ENCODE assay signal across 11 cellular contexts in genomic region chr1:8421721-8422120, GRCh38.
A peak's percentile ranks its signal among the peaks of the same experiment; 100 is the strongest.
DNase-seq lines count a peak whose midpoint lies in the region; ATAC-seq and TF ChIP-seq lines count a peak whose summit lies in the region.
"Had no signal": no experiment of that assay in that cellular context is flagged by ENCODE, and none has a peak within 500 bp of the region (broad histone marks: within the 10 kb centered on the region; RNA-seq: fewer than 3 reads in every experiment).

No MANE protein-coding gene starts in this region.

- peaks cover 78% of the 10 kb centered on the region for H3K79me2 ChIP-seq in hepatocyte
- H3K79me2 ChIP-seq in smooth muscle cell (ENCODE audit: low read depth), result peaks cover 67% of the 10 kb centered on the region

- H2AFZ ChIP-seq in hepatocyte (no peak overlapping the region), smooth muscle cell (ENCODE audit: low read depth) (no peak overlapping the region)

- H3K9me2 ChIP-seq in hepatocyte (replicated peaks; ENCODE audit: insufficient read depth), result no peaks in the 10 kb centered on the region

- H3K4me2 ChIP-seq in hepatocyte, result peak overlapping the region; percentile 77
- H3K4me2 ChIP-seq in smooth muscle cell, result peak overlapping the region; percentile 97

- no peaks in the 10 kb centered on the region for H3K27me3 ChIP-seq in adipocyte (replicated peaks; ENCODE audit: control insufficient read depth, insufficient read depth, low read length)
- H3K27me3 ChIP-seq in hepatocyte, result no peaks in the 10 kb centered on the region
- no peaks in the 10 kb centered on the region for H3K27me3 ChIP-seq in smooth muscle cell (ENCODE audit: low read depth)
- no peaks in the 10 kb centered on the region for H3K27me3 ChIP-seq in H7 (ENCODE audit: control insufficient read depth, insufficient read depth, low read length)

- DNase-seq in EH (ENCODE audit: low read depth) (peak; percentile 59), adipocyte (ENCODE audit: low read depth) (peak; percentile 41), hepatocyte (ENCODE audit: low spot score) (no peak), smooth muscle cell (lab: John Stamatoyannopoulos, UW; ENCODE audit: unreplicated experiment) (no peak), H7 (no peak), HCEC 1CT (no peak)
- DNase-seq: activated naive CD4-positive, alpha-beta T cell treated with anti-CD3 and anti-CD28 coated beads, Interleukin-2, amount 50 U/mL, for 16 hours; nephron progenitor cell; NK-92 treated with Interleukin-12 subunit alpha and Interleukin-12 subunit beta, amount 100 ng/mL, for 24 hours had no signal

- WGBS in hepatocyte (ENCODE audit: low lambda C conversion rate, missing lambda C conversion rate), result 46% methylated on average over 6 of the region's 6 CpGs
- 57% methylated on average over 6 of the region's 6 CpGs for WGBS in smooth muscle cell (ENCODE audit: low lambda C conversion rate)

- no peak for ATAC-seq in GM18909 (IDR thresholded peaks at IDR 0.05; ENCODE audit: poor library complexity, unreplicated experiment)
- ATAC-seq in HG03025 (IDR thresholded peaks at IDR 0.05; ENCODE audit: low FRiP score, unreplicated experiment), result no peak

- H3K9me3 ChIP-seq in adipocyte (ENCODE audit: control insufficient read depth, low read length) (no peaks in the 10 kb centered on the region), hepatocyte (ENCODE audit: low read depth) (no peaks in the 10 kb centered on the region), smooth muscle cell (replicated peaks; ENCODE audit: low read depth) (no peaks in the 10 kb centered on the region)

- peak overlapping the region; percentile 100 for H3K9ac ChIP-seq in adipocyte (ENCODE audit: low read length)
- H3K9ac ChIP-seq in smooth muscle cell (ENCODE audit: low read depth), result peak overlapping the region; percentile 90

- peaks cover 46% of the 10 kb centered on the region for H3K4me1 ChIP-seq in adipocyte (ENCODE audit: control insufficient read depth, insufficient read depth, low read length)
- peaks cover 40% of the 10 kb centered on the region for H3K4me1 ChIP-seq in hepatocyte (ENCODE audit: insufficient read depth)
- H3K4me1 ChIP-seq in smooth muscle cell (ENCODE audit: low read depth), result peaks cover 60% of the 10 kb centered on the region

- TF ChIP-seq CTCF in hepatocyte (IDR thresholded peaks at IDR 0.05; ENCODE audit: poor library complexity), result no peak
- TF ChIP-seq CTCF in smooth muscle cell (IDR thresholded peaks at IDR 0.05; ENCODE audit: borderline replicate concordance, insufficient read depth, poor library complexity, severe bottlenecking), result no peak

- H3F3A ChIP-seq in smooth muscle cell (ENCODE audit: low read depth), result peaks cover 33% of the 10 kb centered on the region

- H3K36me3 ChIP-seq in adipocyte (ENCODE audit: control insufficient read depth, insufficient read depth, low read length, severe bottlenecking) (peaks cover 34% of the 10 kb centered on the region), hepatocyte (replicated peaks; ENCODE audit: insufficient read depth, low read depth) (no peaks in the 10 kb centered on the region), smooth muscle cell (ENCODE audit: low read depth) (no peaks in the 10 kb centered on the region), H7 (replicated peaks; ENCODE audit: control insufficient read depth, insufficient read depth, low read length) (no peaks in the 10 kb centered on the region; the same call in 1 of the 2 replicates)

- H3K4me3 ChIP-seq in adipocyte (ENCODE audit: low read length) (peak overlapping the region; percentile 97), hepatocyte (peak overlapping the region; percentile 75), smooth muscle cell (peak overlapping the region; percentile 94), H7 (ENCODE audit: insufficient read depth, low read depth, low read length) (no peak overlapping the region)

- H4K20me1 ChIP-seq in hepatocyte (ENCODE audit: insufficient read depth, poor library complexity, severe bottlenecking), result peaks cover 38% of the 10 kb centered on the region
- H4K20me1 ChIP-seq in smooth muscle cell (ENCODE audit: low read depth), result peaks cover 91% of the 10 kb centered on the region

- H3K27ac ChIP-seq in hepatocyte (peak overlapping the region; percentile 99), smooth muscle cell (ENCODE audit: low read depth) (peak overlapping the region; percentile 87)

Comparison
In these comparisons a context has a peak if more than half of its experiments do, and no peak if none do; other contexts are left out.
1. DNase-seq: peak in EH (single experiment) and adipocyte (single experiment); none in hepatocyte (single experiment), smooth muscle cell (single experiment), H7 (single experiment) and HCEC 1CT (single experiment).